5 cellular contexts compared by ENCODE assay signal in the genomic region with DNA sequence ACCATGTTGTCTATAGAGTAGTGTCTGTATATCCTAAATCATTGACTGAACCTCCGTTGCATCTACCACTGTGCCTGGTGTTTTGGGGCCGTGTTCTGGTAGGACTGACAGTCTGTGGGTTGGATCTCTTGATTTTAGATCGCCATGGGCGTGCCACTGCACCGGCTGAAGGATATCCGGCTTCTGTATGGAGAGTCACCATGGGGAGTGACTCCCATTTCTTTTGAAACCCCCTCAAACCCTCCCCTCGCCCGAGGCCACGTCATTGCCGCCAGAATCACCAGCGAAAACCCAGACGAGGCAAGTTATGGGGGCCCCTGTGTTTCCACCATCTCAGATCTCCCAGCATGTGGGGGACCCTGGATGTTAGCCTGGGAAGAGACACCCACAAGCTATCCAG.
"Had no signal": no experiment of that assay in that cellular context is flagged by ENCODE, and none has a peak within 500 bp of the region (broad histone marks: within the 10 kb centered on the region; RNA-seq: fewer than 3 reads in every experiment).

No MANE protein-coding gene starts in this region.

- ATAC-seq: GM23338, HepG2 had no signal

- DNase-seq: H9, HCEC 1CT had no signal

- H3K4me3 ChIP-seq: GM23338 had no signal

- H3K27ac ChIP-seq: HL-60 had no signal
